12 cellular contexts compared by ENCODE assay signal in genomic region chr16:69833357-69833781, GRCh38.
DNase-seq lines count a peak whose midpoint lies in the region; ATAC-seq and TF ChIP-seq lines count a peak whose summit lies in the region.
"Had no signal": no experiment of that assay in that cellular context is flagged by ENCODE, and none has a peak within 500 bp of the region (broad histone marks: within the 10 kb centered on the region; RNA-seq: fewer than 3 reads in every experiment).

No MANE protein-coding gene starts in this region.

- CTCF ChIA-PET in activated CD4-positive, alpha-beta T cell treated with anti-CD3 and anti-CD28 coated beads for 36 hours (lab: Charles Lee): no interaction called here

- H3K4ac ChIP-seq in trophoblast cell (ENCODE audit: low read depth, low read length): no peak overlapping the region

- H3K4me3 ChIP-seq in GM23248: no peak overlapping the region
- H3K4me3 ChIP-seq in fibroblast of pulmonary artery (replicated peaks; ENCODE audit: low read depth, low read length): no peak overlapping the region
- H3K4me3 ChIP-seq in trophoblast cell (ENCODE audit: low read depth, low read length): no peak overlapping the region
- no peak overlapping the region for H3K4me3 ChIP-seq in tibial nerve
- H3K4me3 ChIP-seq: skin epidermis had no signal

- peaks cover 11% of the 10 kb centered on the region for H3K4me1 ChIP-seq in GM23248 (ENCODE audit: insufficient read depth)
- H3K4me1 ChIP-seq in trophoblast cell (ENCODE audit: control insufficient read depth in 1 of 2, insufficient read depth in 2 of 2, low read length in 2 of 2): peaks cover 0 to 2% of the 10 kb centered on the region in 2 experiments
- H3K4me1 ChIP-seq in tibial nerve: peaks cover 0 to 27% (median 5%) of the 10 kb centered on the region in 4 donors

- no peak overlapping the region for H2BK120ac ChIP-seq in trophoblast cell (ENCODE audit: insufficient read depth, low read length, poor library complexity)

- H4K20me1 ChIP-seq in GM23248 (ENCODE audit: insufficient read depth): no peaks in the 10 kb centered on the region

- intact Hi-C loops in activated CD4-positive, alpha-beta T cell treated with anti-CD3 and anti-CD28 coated beads, Interleukin-2, amount 10 ng/mL, durations not matched to agents 24 days and 14 days (cut with micrococcal nuclease): no loop called here
- intact Hi-C loops in activated CD4-positive, alpha-beta T cell treated with anti-CD3 and anti-CD28 coated beads for 36 hours (cut with DNase I, micrococcal nuclease): no loop called here

- no peaks in the 10 kb centered on the region for H3K36me3 ChIP-seq in GM23248 (ENCODE audit: low read depth)
- H3K36me3 ChIP-seq in trophoblast cell (ENCODE audit: control insufficient read depth in 1 of 2, insufficient read depth in 2 of 2, low read length in 2 of 2): no peaks in the 10 kb centered on the region
- H3K36me3 ChIP-seq in tibial nerve: peaks cover 0 to 5% (median 0%) of the 10 kb centered on the region in 3 donors

- H3K4me1 Mint-ChIP-seq in activated CD4-positive, alpha-beta T cell treated with anti-CD3 and anti-CD28 coated beads, Interleukin-2, amount 10 ng/mL, durations not matched to agents 24 days and 14 days: peaks cover 4% of the 10 kb centered on the region
- peaks cover 7% of the 10 kb centered on the region for H3K4me1 Mint-ChIP-seq in activated CD4-positive, alpha-beta T cell treated with anti-CD3 and anti-CD28 coated beads for 36 hours

- H2AFZ ChIP-seq in GM23248 (no peak overlapping the region), trophoblast cell (ENCODE audit: insufficient read depth, low read length, poor library complexity) (no peak overlapping the region)

- no peak overlapping the region for H3K27ac Mint-ChIP-seq in activated CD4-positive, alpha-beta T cell treated with anti-CD3 and anti-CD28 coated beads, Interleukin-2, amount 10 ng/mL, durations not matched to agents 24 days and 14 days
- H3K27ac Mint-ChIP-seq in activated CD4-positive, alpha-beta T cell treated with anti-CD3 and anti-CD28 coated beads for 36 hours: no peak overlapping the region
- H3K27ac Mint-ChIP-seq: CD4-positive, alpha-beta T cell had no signal

- H3K14ac ChIP-seq in trophoblast cell (ENCODE audit: low read length): no peak overlapping the region

- no peaks in the 10 kb centered on the region for H3K9me2 ChIP-seq in GM23248 (ENCODE audit: insufficient read depth)

- H3K4me2 ChIP-seq in GM23248 (ENCODE audit: unreplicated experiment) (no peak overlapping the region), trophoblast cell (ENCODE audit: low read length) (no peak overlapping the region)

- peaks cover 2% of the 10 kb centered on the region for H3K79me1 ChIP-seq in trophoblast cell (ENCODE audit: low read length)

- no peak overlapping the region for H4K8ac ChIP-seq in trophoblast cell (ENCODE audit: low read depth, low read length)

- H3K18ac ChIP-seq in trophoblast cell (ENCODE audit: low read length): no peak overlapping the region

- POLR2A ChIA-PET in activated CD4-positive, alpha-beta T cell treated with anti-CD3 and anti-CD28 coated beads for 36 hours (lab: Charles Lee): no interaction called here

- H2BK5ac ChIP-seq in trophoblast cell (ENCODE audit: low read depth, low read length, poor library complexity): no peak overlapping the region

- no peak overlapping the region for H3K9ac ChIP-seq in GM23248
- no peak overlapping the region for H3K9ac ChIP-seq in trophoblast cell (ENCODE audit: low read length)

- DNase-seq in GM23248 (peak; percentile 18), fibroblast of pulmonary artery (ENCODE audit: low read depth) (peak; percentile 8), trophoblast cell (peak; percentile 30 to 50), tibial nerve (ENCODE audit: low spot score in 2 of 2) (no peak)
- no peak for DNase-seq in activated CD4-positive, alpha-beta T cell treated with anti-CD3 and anti-CD28 coated beads, Interleukin-2, amount 10 ng/mL, durations not matched to agents 24 days and 14 days
- no peak for DNase-seq in activated CD4-positive, alpha-beta T cell treated with anti-CD3 and anti-CD28 coated beads for 36 hours
- DNase-seq: activated CD4-positive, alpha-beta T cell treated with anti-CD3 and anti-CD28 coated beads for 4 hours; activated naive CD4-positive, alpha-beta T cell; CD4-positive, alpha-beta T cell had no signal

- H3F3A ChIP-seq in GM23248 (ENCODE audit: insufficient read depth): 0 out of 2 replicates have a peak, but pooled peaks cover 3% of the 10 kb centered on the region

- no peak for TF ChIP-seq POLR2A in tibial nerve (IDR thresholded peaks at IDR 0.05)

- TF ChIP-seq CTCF in fibroblast of pulmonary artery (IDR thresholded peaks at IDR 0.05; ENCODE audit: low read length, missing control alignments) (no peak), tibial nerve (IDR thresholded peaks at IDR 0.05) (no peak)

- 53 to 54% methylated on average over 2 of the region's 2 CpGs for WGBS in GM23248 (ENCODE audit: low coverage in 1 of 2, low lambda C conversion rate in 2 of 2, missing lambda C conversion rate in 2 of 2), 2 experiments
- no CpG with 5 or more reads among the region's 2 CpGs for WGBS in trophoblast cell (ENCODE audit: extremely low coverage, insufficient coverage, insufficient read length)
- WGBS in tibial nerve, 2 donors: 64 to 70% methylated on average over 2 of the region's 2 CpGs

- ATAC-seq in SK-N-SH treated with all-trans-retinoic acid at 6 μM for 48 hours: peak; percentile 82
- ATAC-seq in activated CD4-positive, alpha-beta T cell treated with anti-CD3 and anti-CD28 coated beads for 36 hours: no peak
- ATAC-seq in GM18873 (IDR thresholded peaks at IDR 0.05; ENCODE audit: low FRiP score, unreplicated experiment): no peak

- H3K9me3 Mint-ChIP-seq in activated CD4-positive, alpha-beta T cell treated with anti-CD3 and anti-CD28 coated beads, Interleukin-2, amount 10 ng/mL, durations not matched to agents 24 days and 14 days: no peaks in the 10 kb centered on the region
- H3K9me3 Mint-ChIP-seq in activated CD4-positive, alpha-beta T cell treated with anti-CD3 and anti-CD28 coated beads for 36 hours (ENCODE audit: low read depth): no peaks in the 10 kb centered on the region
- H3K9me3 Mint-ChIP-seq: CD4-positive, alpha-beta T cell had no signal

- H2AK5ac ChIP-seq in trophoblast cell (ENCODE audit: low read length): no peak overlapping the region

- H3K23ac ChIP-seq in trophoblast cell (ENCODE audit: low read length): no peak overlapping the region

- H4K12ac ChIP-seq in trophoblast cell (ENCODE audit: low read depth, low read length): no peak overlapping the region

- no peak overlapping the region for H4K91ac ChIP-seq in trophoblast cell (ENCODE audit: low read depth, low read length)

- H3K9me3 ChIP-seq in GM23248 (ENCODE audit: low read depth): no peaks in the 10 kb centered on the region
- H3K9me3 ChIP-seq in trophoblast cell (ENCODE audit: insufficient read depth, low read depth, low read length): no peaks in the 10 kb centered on the region
- no peaks in the 10 kb centered on the region for H3K9me3 ChIP-seq in tibial nerve

- H3K27ac ChIP-seq in GM23248: no peak overlapping the region
- H3K27ac ChIP-seq in trophoblast cell (ENCODE audit: low read depth, low read length): no peak overlapping the region
- no peak overlapping the region for H3K27ac ChIP-seq in tibial nerve

- TF ChIP-seq EP300 in tibial nerve (IDR thresholded peaks at IDR 0.05): no peak

- H3K27me3 ChIP-seq in GM23248 (replicated peaks; ENCODE audit: insufficient read depth) (no peaks in the 10 kb centered on the region), trophoblast cell (ENCODE audit: insufficient read depth, low read length) (no peaks in the 10 kb centered on the region), tibial nerve (no peaks in the 10 kb centered on the region)

- no peaks in the 10 kb centered on the region for H3K27me3 Mint-ChIP-seq in activated CD4-positive, alpha-beta T cell treated with anti-CD3 and anti-CD28 coated beads, Interleukin-2, amount 10 ng/mL, durations not matched to agents 24 days and 14 days
- H3K27me3 Mint-ChIP-seq in activated CD4-positive, alpha-beta T cell treated with anti-CD3 and anti-CD28 coated beads for 36 hours: no peaks in the 10 kb centered on the region
- H3K27me3 Mint-ChIP-seq: CD4-positive, alpha-beta T cell had no signal

- peaks cover 5% of the 10 kb centered on the region for H3K36me3 Mint-ChIP-seq in activated CD4-positive, alpha-beta T cell treated with anti-CD3 and anti-CD28 coated beads, Interleukin-2, amount 10 ng/mL, durations not matched to agents 24 days and 14 days (ENCODE audit: low read depth)
- peaks cover 8% of the 10 kb centered on the region for H3K36me3 Mint-ChIP-seq in activated CD4-positive, alpha-beta T cell treated with anti-CD3 and anti-CD28 coated beads for 36 hours (ENCODE audit: low read depth)

- in situ Hi-C loops in GM23248 (cut with MboI): no loop called here

- H2BK12ac ChIP-seq in trophoblast cell (ENCODE audit: low read length): no peak overlapping the region

- H3K4me3 Mint-ChIP-seq in activated CD4-positive, alpha-beta T cell treated with anti-CD3 and anti-CD28 coated beads, Interleukin-2, amount 10 ng/mL, durations not matched to agents 24 days and 14 days: no peak overlapping the region
- no peak overlapping the region for H3K4me3 Mint-ChIP-seq in activated CD4-positive, alpha-beta T cell treated with anti-CD3 and anti-CD28 coated beads for 36 hours
- H3K4me3 Mint-ChIP-seq: CD4-positive, alpha-beta T cell had no signal

- H3K79me2 ChIP-seq in GM23248 (ENCODE audit: insufficient read depth) (no peaks in the 10 kb centered on the region), trophoblast cell (ENCODE audit: control insufficient read depth, insufficient read depth, low read length, poor library complexity) (peaks cover 2% of the 10 kb centered on the region)

TF ChIP-seq in SK-N-SH treated with all-trans-retinoic acid at 6 μM for 48 hours, 23 proteins besides CTCF, POLR2A, EP300 and RAD21:
- no peak for TF ChIP-seq RARB (CRISPR knock-in tag; IDR thresholded peaks at IDR 0.05)
TF ChIP-seq in SK-N-SH treated with all-trans-retinoic acid at 6 μM for 48 hours: peak in this region for 0.

Comparison
In these comparisons a context has a peak if more than half of its experiments do, and no peak if none do; other contexts are left out.
1. DNase-seq: peak in GM23248 (single experiment), fibroblast of pulmonary artery (single experiment) and trophoblast cell (2 of 2); none in activated CD4-positive, alpha-beta T cell treated with anti-CD3 and anti-CD28 coated beads, Interleukin-2, amount 10 ng/mL, durations not matched to agents 24 days and 14 days (single experiment), activated CD4-positive, alpha-beta T cell treated with anti-CD3 and anti-CD28 coated beads for 36 hours (single experiment) and tibial nerve (0 of 2).